ENCODE assay signal across 10 cellular contexts in the genomic region with DNA sequence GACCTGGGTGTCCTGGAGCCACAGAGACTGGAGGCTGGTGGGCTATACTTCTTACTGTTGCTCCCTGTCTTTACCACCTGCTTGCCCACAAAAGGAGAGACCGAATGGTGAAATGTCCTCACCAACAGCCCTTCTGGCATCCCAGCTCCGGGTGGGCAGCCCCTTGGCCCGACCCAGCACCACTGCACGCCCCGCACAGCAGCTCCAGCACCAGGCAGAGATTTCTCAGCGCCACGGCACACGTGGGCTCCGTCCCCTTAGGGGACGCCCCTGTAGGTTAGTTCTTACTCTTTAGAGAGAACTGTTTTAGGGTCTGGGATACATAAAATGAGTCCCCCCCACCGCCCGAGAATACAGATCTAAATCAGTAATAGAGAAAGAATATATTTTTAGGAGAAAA.
"Had no signal": no experiment of that assay in that cellular context is flagged by ENCODE, and none has a peak within 500 bp of the region (broad histone marks: within the 10 kb centered on the region; RNA-seq: fewer than 3 reads in every experiment).

No MANE protein-coding gene starts in this region.

- H3K9me3 Mint-ChIP-seq: HFFc6, IgD-negative memory B cell had no signal

- H3K4me3 ChIP-seq: GM23248, HAP-1 had no signal

- H3K36me3 ChIP-seq: HAP-1 had no signal

- H3K4me1 ChIP-seq: HAP-1 had no signal

- H3K27ac Mint-ChIP-seq: HFFc6, IgD-negative memory B cell had no signal

- DNase-seq: GM23248, GOT3, H7, HFFc6, KBM-7 had no signal

- H2AFZ ChIP-seq: GM23248 had no signal

- H3K4me3 Mint-ChIP-seq: HFFc6, IgD-negative memory B cell had no signal

- H3K9ac ChIP-seq: GM23248 had no signal

- ATAC-seq: HCT116, HepG2 had no signal

- H3K27ac ChIP-seq: GM23248, HL-60 had no signal

- H3K9me3 ChIP-seq: HAP-1 had no signal

- H3K27me3 Mint-ChIP-seq: IgD-negative memory B cell had no signal
